Comparison of ENCODE assay signal across 7 cellular contexts in genomic region chr20:55079917-55080316, GRCh38.
"Had no signal": no experiment of that assay in that cellular context is flagged by ENCODE, and none has a peak within 500 bp of the region (broad histone marks: within the 10 kb centered on the region; RNA-seq: fewer than 3 reads in every experiment).

No MANE protein-coding gene starts in this region.

- H3K4me2 ChIP-seq: KMS-11 had no signal

- DNase-seq: IMR-90, KBM-7, KG1 had no signal

- H3K9ac ChIP-seq: KMS-11 had no signal

- ATAC-seq: HepG2, K562 had no signal

- H3K27ac ChIP-seq: HL-60, KMS-11 had no signal

- H3K4me3 ChIP-seq: K562 had no signal

- FAIRE-seq: HepG2, K562 had no signal
